1 cellular context compared by ENCODE assay signal in genomic region chr5:76818844-76819831, GRCh38.
TF ChIP-seq lines count a peak whose summit lies in the region.

A gene with protein sequence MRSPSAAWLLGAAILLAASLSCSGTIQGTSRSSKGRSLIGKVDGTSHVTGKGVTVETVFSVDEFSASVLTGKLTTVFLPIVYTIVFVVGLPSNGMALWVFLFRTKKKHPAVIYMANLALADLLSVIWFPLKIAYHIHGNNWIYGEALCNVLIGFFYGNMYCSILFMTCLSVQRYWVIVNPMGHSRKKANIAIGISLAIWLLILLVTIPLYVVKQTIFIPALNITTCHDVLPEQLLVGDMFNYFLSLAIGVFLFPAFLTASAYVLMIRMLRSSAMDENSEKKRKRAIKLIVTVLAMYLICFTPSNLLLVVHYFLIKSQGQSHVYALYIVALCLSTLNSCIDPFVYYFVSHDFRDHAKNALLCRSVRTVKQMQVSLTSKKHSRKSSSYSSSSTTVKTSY (plus strand): TSS chr5:76819030. CDS start chr5:76819183, 153 bp downstream.

TF ChIP-seq in GM23338, 12 proteins besides CTCF, POLR2A, EP300 and RAD21 (continued from another document):
- TF ChIP-seq JUNB (IDR thresholded peaks at IDR 0.05; ENCODE audit: unreplicated experiment) (no peak), ZNF114 (CRISPR knock-in tag; IDR thresholded peaks at IDR 0.05) (peak; percentile 32; the same call in 1 of the 2 replicates)
- TF ChIP-seq, protein P1, sequence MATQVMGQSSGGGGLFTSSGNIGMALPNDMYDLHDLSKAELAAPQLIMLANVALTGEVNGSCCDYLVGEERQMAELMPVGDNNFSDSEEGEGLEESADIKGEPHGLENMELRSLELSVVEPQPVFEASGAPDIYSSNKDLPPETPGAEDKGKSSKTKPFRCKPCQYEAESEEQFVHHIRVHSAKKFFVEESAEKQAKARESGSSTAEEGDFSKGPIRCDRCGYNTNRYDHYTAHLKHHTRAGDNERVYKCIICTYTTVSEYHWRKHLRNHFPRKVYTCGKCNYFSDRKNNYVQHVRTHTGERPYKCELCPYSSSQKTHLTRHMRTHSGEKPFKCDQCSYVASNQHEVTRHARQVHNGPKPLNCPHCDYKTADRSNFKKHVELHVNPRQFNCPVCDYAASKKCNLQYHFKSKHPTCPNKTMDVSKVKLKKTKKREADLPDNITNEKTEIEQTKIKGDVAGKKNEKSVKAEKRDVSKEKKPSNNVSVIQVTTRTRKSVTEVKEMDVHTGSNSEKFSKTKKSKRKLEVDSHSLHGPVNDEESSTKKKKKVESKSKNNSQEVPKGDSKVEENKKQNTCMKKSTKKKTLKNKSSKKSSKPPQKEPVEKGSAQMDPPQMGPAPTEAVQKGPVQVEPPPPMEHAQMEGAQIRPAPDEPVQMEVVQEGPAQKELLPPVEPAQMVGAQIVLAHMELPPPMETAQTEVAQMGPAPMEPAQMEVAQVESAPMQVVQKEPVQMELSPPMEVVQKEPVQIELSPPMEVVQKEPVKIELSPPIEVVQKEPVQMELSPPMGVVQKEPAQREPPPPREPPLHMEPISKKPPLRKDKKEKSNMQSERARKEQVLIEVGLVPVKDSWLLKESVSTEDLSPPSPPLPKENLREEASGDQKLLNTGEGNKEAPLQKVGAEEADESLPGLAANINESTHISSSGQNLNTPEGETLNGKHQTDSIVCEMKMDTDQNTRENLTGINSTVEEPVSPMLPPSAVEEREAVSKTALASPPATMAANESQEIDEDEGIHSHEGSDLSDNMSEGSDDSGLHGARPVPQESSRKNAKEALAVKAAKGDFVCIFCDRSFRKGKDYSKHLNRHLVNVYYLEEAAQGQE (IDR thresholded peaks at IDR 0.05; ENCODE audit: unreplicated experiment), result no peak
